Comparison of ENCODE assay signal across 38 cellular contexts in the genomic region with DNA sequence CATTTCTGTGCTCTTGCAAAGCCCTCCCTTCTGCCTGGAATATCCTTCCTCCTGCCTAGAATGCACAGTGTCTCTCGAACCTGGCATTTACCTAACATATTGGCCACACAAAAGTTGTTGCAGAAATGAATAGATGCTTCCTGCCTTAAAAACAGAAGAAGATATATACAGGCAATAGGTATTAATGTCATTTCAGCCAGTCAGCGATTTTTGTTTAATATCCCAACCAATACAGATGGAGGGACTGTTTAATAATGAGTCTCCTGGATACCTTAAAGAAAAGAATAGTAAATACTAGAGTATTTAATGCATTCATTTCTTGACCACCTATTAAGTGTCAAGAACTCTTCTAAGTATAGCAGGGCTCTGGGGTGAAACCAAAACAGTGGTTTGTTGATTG.
"Had no signal": no experiment of that assay in that cellular context is flagged by ENCODE, and none has a peak within 500 bp of the region (broad histone marks: within the 10 kb centered on the region; RNA-seq: fewer than 3 reads in every experiment).

No MANE protein-coding gene starts in this region.

- H3K4me3 Mint-ChIP-seq: activated B cell treated with CpG ODN at 0.5 μM for 24 hours; activated CD4-positive, alpha-beta memory T cell treated with anti-CD3 and anti-CD28 coated beads for 36 hours; activated CD4-positive, alpha-beta T cell treated with anti-CD3 and anti-CD28 coated beads, Interleukin-2, amount 10 ng/mL, durations not matched to agents 24 days and 14 days; activated CD8-positive, alpha-beta T cell treated with anti-CD3 and anti-CD28 coated beads for 36 hours; activated naive CD4-positive, alpha-beta T cell treated with anti-CD3 and anti-CD28 coated beads, Interleukin-2, amount 10 ng/mL, durations not matched to agents 7 days and 5 days; activated naive CD4-positive, alpha-beta T cell treated with anti-CD3 and anti-CD28 coated beads, Interleukin-2, amount 50 U/mL, for 24 hours; activated naive CD8-positive, alpha-beta T cell; activated naive CD8-positive, alpha-beta T cell treated with anti-CD3 and anti-CD28 coated beads, Interleukin-2, amount 10 ng/mL, durations not matched to agents 7 days and 5 days; activated naive CD8-positive, alpha-beta T cell treated with anti-CD3 and anti-CD28 coated beads, Interleukin-2, amount 50 U/mL, for 24 hours; activated T-cell treated with anti-CD3 and anti-CD28 coated beads, Interleukin-2, amount 50 U/mL, for 4 hours; activated T-cell treated with anti-CD3 and anti-CD28 coated beads, Interleukin-2, amount 50 U/mL, for 72 hours; activated T-helper 1 cell treated with anti-CD3 and anti-CD28 coated beads, Interleukin-12 subunit alpha, Interleukin-12 subunit beta, Interleukin-2, Interleukin-4 antibody, amounts not matched to agents 30 ng/mL and 10 ng/mL and 1 ng/mL, durations not matched to agents 14 hours and 24 hours and 36 hours; activated T-helper 17 cell treated with anti-CD3 and anti-CD28 coated beads, Interleukin-2, amount 50 U/mL, for 72 hours; brain; central memory CD8-positive, alpha-beta T cell; T-helper 2 cell treated with Interferon-gamma antibody and Interleukin-4, amounts not matched to agents 5 μg/mL and 100 μg/mL, for 36 hours had no signal

- ATAC-seq: activated CD8-positive, alpha-beta T cell treated with anti-CD3 and anti-CD28 coated beads for 36 hours; activated naive CD8-positive, alpha-beta T cell treated with anti-CD3 and anti-CD28 coated beads, Interleukin-2, amount 50 U/mL, for 24 hours; activated T-cell treated with anti-CD3 and anti-CD28 coated beads, Interleukin-2, amount 50 U/mL, for 4 hours; activated T-cell treated with anti-CD3 and anti-CD28 coated beads, Interleukin-2, amount 50 U/mL, for 72 hours; activated T-helper 17 cell treated with anti-CD3 and anti-CD28 coated beads, Interleukin-2, amount 50 U/mL, for 72 hours had no signal

- DNase-seq: activated B cell treated with CpG ODN at 0.5 μM for 24 hours; activated CD4-positive, alpha-beta memory T cell treated with anti-CD3 and anti-CD28 coated beads for 36 hours; activated CD4-positive, alpha-beta T cell treated with anti-CD3 and anti-CD28 coated beads for 4 hours; activated CD4-positive, alpha-beta T cell treated with anti-CD3 and anti-CD28 coated beads, Interleukin-2, amount 10 ng/mL, durations not matched to agents 24 days and 14 days; activated CD4-positive, alpha-beta T cell treated with anti-CD3 and anti-CD28 coated beads, Interleukin-2, amount 50 U/mL, for 1 hour; activated CD4-positive, alpha-beta T cell treated with anti-CD3 and anti-CD28 coated beads, Interleukin-2, amount 50 U/mL, for 4 hours; activated CD4-positive, CD25-positive, alpha-beta regulatory T cell treated with anti-CD3 and anti-CD28 coated beads, Interleukin-2, amount 50 U/mL, for 72 hours; activated CD8-positive, alpha-beta memory T cell treated with anti-CD3 and anti-CD28 coated beads, Interleukin-2, amount 50 U/mL, for 4 hours; activated CD8-positive, alpha-beta T cell treated with anti-CD3 and anti-CD28 coated beads for 36 hours; activated effector memory CD4-positive, alpha-beta T cell treated with anti-CD3 and anti-CD28 coated beads, Interleukin-2, amount 50 U/mL, for 16 hours; activated gamma-delta T cell treated with Interleukin-2 at 50 U/mL for 16 hours; activated naive CD4-positive, alpha-beta T cell; activated naive CD4-positive, alpha-beta T cell treated with anti-CD3 and anti-CD28 coated beads, Interleukin-2, amount 10 ng/mL, durations not matched to agents 7 days and 5 days; activated naive CD8-positive, alpha-beta T cell treated with anti-CD3 and anti-CD28 coated beads, Interleukin-2, amount 10 ng/mL, durations not matched to agents 7 days and 5 days; activated naive CD8-positive, alpha-beta T cell treated with anti-CD3 and anti-CD28 coated beads, Interleukin-2, amount 50 U/mL, for 24 hours; activated T-cell treated with anti-CD3 and anti-CD28 coated beads for 4 hours; activated T-cell treated with anti-CD3 and anti-CD28 coated beads, Interleukin-2, amount 50 U/mL, for 1 hour; activated T-cell treated with anti-CD3 and anti-CD28 coated beads, Interleukin-2, amount 50 U/mL, for 4 hours; activated T-cell treated with anti-CD3 and anti-CD28 coated beads, Interleukin-2, amount 50 U/mL, for 72 hours; amygdala; anterior cingulate cortex; caudate nucleus; cerebellar nuclear complex; colonic mucosa; T-helper 2 cell; T-helper 9 cell had no signal

- H3K4me3 ChIP-seq: ascending aorta, cardiac muscle cell, colonic mucosa had no signal

- H3K9me3 ChIP-seq: ascending aorta, colonic mucosa had no signal

- H3K4me1 Mint-ChIP-seq: activated B cell treated with CpG ODN at 0.5 μM for 24 hours; activated naive CD4-positive, alpha-beta T cell treated with anti-CD3 and anti-CD28 coated beads, Interleukin-2, amount 10 ng/mL, durations not matched to agents 7 days and 5 days; activated naive CD4-positive, alpha-beta T cell treated with anti-CD3 and anti-CD28 coated beads, Interleukin-2, amount 50 U/mL, for 24 hours; activated naive CD8-positive, alpha-beta T cell treated with anti-CD3 and anti-CD28 coated beads, Interleukin-2, amount 10 ng/mL, durations not matched to agents 7 days and 5 days; activated naive CD8-positive, alpha-beta T cell treated with anti-CD3 and anti-CD28 coated beads, Interleukin-2, amount 50 U/mL, for 24 hours; central memory CD8-positive, alpha-beta T cell had no signal

- H3K27ac ChIP-seq: ascending aorta, cardiac muscle cell, colonic mucosa, VCaP had no signal

- H3K36me3 ChIP-seq: cardiac muscle cell, colonic mucosa had no signal

- H3K27me3 Mint-ChIP-seq: activated B cell treated with CpG ODN at 0.5 μM for 24 hours; activated CD4-positive, alpha-beta memory T cell treated with anti-CD3 and anti-CD28 coated beads for 36 hours; activated CD4-positive, alpha-beta T cell treated with anti-CD3 and anti-CD28 coated beads, Interleukin-2, amount 10 ng/mL, durations not matched to agents 24 days and 14 days; activated CD8-positive, alpha-beta T cell treated with anti-CD3 and anti-CD28 coated beads for 36 hours; activated naive CD4-positive, alpha-beta T cell treated with anti-CD3 and anti-CD28 coated beads, Interleukin-2, amount 10 ng/mL, durations not matched to agents 7 days and 5 days; activated naive CD4-positive, alpha-beta T cell treated with anti-CD3 and anti-CD28 coated beads, Interleukin-2, amount 50 U/mL, for 24 hours; activated naive CD8-positive, alpha-beta T cell; activated naive CD8-positive, alpha-beta T cell treated with anti-CD3 and anti-CD28 coated beads, Interleukin-2, amount 10 ng/mL, durations not matched to agents 7 days and 5 days; activated naive CD8-positive, alpha-beta T cell treated with anti-CD3 and anti-CD28 coated beads, Interleukin-2, amount 50 U/mL, for 24 hours; activated T-helper 17 cell treated with anti-CD3 and anti-CD28 coated beads, Interleukin-2, amount 50 U/mL, for 72 hours; central memory CD8-positive, alpha-beta T cell had no signal

- H3K4me1 ChIP-seq: ascending aorta, colonic mucosa had no signal

- H3K27me3 ChIP-seq: ascending aorta, cardiac muscle cell, colonic mucosa had no signal

- FAIRE-seq: bronchial epithelial cell, TTC549 had no signal

- H3K36me3 Mint-ChIP-seq: brain had no signal

- H3K27ac Mint-ChIP-seq: activated B cell treated with CpG ODN at 0.5 μM for 24 hours; activated CD4-positive, alpha-beta memory T cell treated with anti-CD3 and anti-CD28 coated beads for 36 hours; activated CD4-positive, alpha-beta T cell treated with anti-CD3 and anti-CD28 coated beads, Interleukin-2, amount 10 ng/mL, durations not matched to agents 24 days and 14 days; activated CD8-positive, alpha-beta T cell treated with anti-CD3 and anti-CD28 coated beads for 36 hours; activated naive CD4-positive, alpha-beta T cell treated with anti-CD3 and anti-CD28 coated beads, Interleukin-2, amount 10 ng/mL, durations not matched to agents 7 days and 5 days; activated naive CD4-positive, alpha-beta T cell treated with anti-CD3 and anti-CD28 coated beads, Interleukin-2, amount 50 U/mL, for 24 hours; activated naive CD8-positive, alpha-beta T cell; activated naive CD8-positive, alpha-beta T cell treated with anti-CD3 and anti-CD28 coated beads, Interleukin-2, amount 10 ng/mL, durations not matched to agents 7 days and 5 days; activated naive CD8-positive, alpha-beta T cell treated with anti-CD3 and anti-CD28 coated beads, Interleukin-2, amount 50 U/mL, for 24 hours; activated T-cell treated with anti-CD3 and anti-CD28 coated beads, Interleukin-2, amount 50 U/mL, for 72 hours; activated T-helper 1 cell treated with anti-CD3 and anti-CD28 coated beads, Interleukin-12 subunit alpha, Interleukin-12 subunit beta, Interleukin-2, Interleukin-4 antibody, amounts not matched to agents 30 ng/mL and 10 ng/mL and 1 ng/mL, durations not matched to agents 14 hours and 24 hours and 36 hours; activated T-helper 17 cell treated with anti-CD3 and anti-CD28 coated beads, Interleukin-2, amount 50 U/mL, for 72 hours; brain; T-helper 2 cell treated with Interferon-gamma antibody and Interleukin-4, amounts not matched to agents 5 μg/mL and 100 μg/mL, for 36 hours had no signal
